In the genomic region with DNA sequence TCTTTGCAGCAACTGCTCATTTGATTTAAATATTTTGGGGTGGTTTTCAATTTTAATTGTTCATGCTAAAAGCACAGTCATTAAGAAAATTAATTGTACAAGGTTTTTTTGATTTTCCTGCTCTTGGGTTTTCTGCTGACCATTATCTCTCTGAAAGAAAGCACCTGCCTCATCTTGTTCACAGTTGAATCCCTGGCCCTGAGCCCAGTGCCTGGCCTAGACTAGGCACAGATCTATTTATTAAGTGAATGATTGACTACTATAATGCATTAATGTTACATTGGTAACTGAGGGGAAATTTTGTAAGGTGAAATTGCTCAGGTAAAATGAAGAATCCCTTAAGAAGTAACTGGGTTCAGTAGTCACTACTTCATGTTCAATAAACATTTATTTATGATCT, we compare ENCODE assay signal across 29 cellular contexts. TPM values are rescaled to one million over a fixed set of nuclear protein-coding genes. Genes with fewer than 3 reads are reported as not detected.
"Had no signal": no experiment of that assay in that cellular context is flagged by ENCODE, and none has a peak within 500 bp of the region (broad histone marks: within the 10 kb centered on the region; RNA-seq: fewer than 3 reads in every experiment).

No MANE protein-coding gene starts in this region.

- H3K9me3 ChIP-seq: gastroesophageal sphincter, mucosa of descending colon, transverse colon, upper lobe of right lung, uterus had no signal

- ATAC-seq: foreskin keratinocyte; gastroesophageal sphincter; heart left ventricle; mucosa of descending colon; naive thymus-derived CD4-positive, alpha-beta T cell; sciatic nerve; stimulated activated naive CD8-positive, alpha-beta T cell treated with anti-CD3 and anti-CD28 coated beads, Interleukin-15, amount 100 ng/mL, for 72 hours; upper lobe of right lung had no signal

- H3K4me1 ChIP-seq: esophagus muscularis mucosa, gastroesophageal sphincter, heart left ventricle, neural progenitor cell, transverse colon, upper lobe of right lung, uterus had no signal

- H3K9ac ChIP-seq: neural progenitor cell, parathyroid adenoma had no signal

- H3K4me2 ChIP-seq: hepatocyte, neural progenitor cell, smooth muscle cell had no signal

- H3K27me3 ChIP-seq: esophagus muscularis mucosa, foreskin keratinocyte, gastroesophageal sphincter, hepatocyte, neural progenitor cell, suprapubic skin, transverse colon, upper lobe of right lung, uterus had no signal

- H3K4me1 Mint-ChIP-seq: mesothelial cell of epicardium; nephron; neural progenitor cell; stimulated activated naive CD8-positive, alpha-beta T cell treated with anti-CD3 and anti-CD28 coated beads, Interleukin-15, amount 100 ng/mL, for 72 hours had no signal

- H2AFZ ChIP-seq: hepatocyte, neural progenitor cell, parathyroid adenoma had no signal

- H3K4me3 ChIP-seq: esophagus muscularis mucosa, gastroesophageal sphincter, heart left ventricle, hepatocyte, mucosa of descending colon, neural progenitor cell, smooth muscle cell, suprapubic skin, transverse colon, upper lobe of right lung, uterus had no signal

- H3K27me3 Mint-ChIP-seq: progenitor cell of endocrine pancreas; stimulated activated naive CD8-positive, alpha-beta T cell treated with anti-CD3 and anti-CD28 coated beads, Interleukin-15, amount 100 ng/mL, for 72 hours had no signal

- H3K36me3 Mint-ChIP-seq: neural progenitor cell had no signal

- H3K4me3 Mint-ChIP-seq: mesothelial cell of epicardium; naive thymus-derived CD4-positive, alpha-beta T cell; nephron; neural progenitor cell; stimulated activated naive CD8-positive, alpha-beta T cell treated with anti-CD3 and anti-CD28 coated beads, Interleukin-15, amount 100 ng/mL, for 72 hours had no signal

- FAIRE-seq: colon, endothelial cell of umbilical vein had no signal

- H3K27ac Mint-ChIP-seq: mesothelial cell of epicardium; naive thymus-derived CD4-positive, alpha-beta T cell; neural progenitor cell; progenitor cell of endocrine pancreas; stimulated activated naive CD8-positive, alpha-beta T cell treated with anti-CD3 and anti-CD28 coated beads, Interleukin-15, amount 100 ng/mL, for 72 hours had no signal

- H3K36me3 ChIP-seq: esophagus muscularis mucosa, gastroesophageal sphincter, heart left ventricle, neural progenitor cell, suprapubic skin, transverse colon, upper lobe of right lung, uterus had no signal

- H3K79me2 ChIP-seq: hepatocyte, parathyroid adenoma had no signal

- H3K27ac ChIP-seq: esophagus muscularis mucosa, foreskin keratinocyte, gastroesophageal sphincter, heart left ventricle, hepatocyte, neural progenitor cell, parathyroid adenoma, suprapubic skin, transverse colon, upper lobe of right lung, uterus had no signal

- DNase-seq: effector CD8-positive, alpha-beta T cell; foreskin keratinocyte; heart left ventricle; kidney glomerular epithelial cell; mesenchymal stem cell; mucosa of descending colon; naive thymus-derived CD4-positive, alpha-beta T cell; stimulated activated CD4-positive, alpha-beta T cell treated with anti-CD3 and anti-CD28 coated beads, Interleukin-12 subunit alpha, Interleukin-12 subunit beta, amount 100 ng/mL, for 4 hours; stimulated activated CD4-positive, alpha-beta T cell treated with anti-CD3 and anti-CD28 coated beads, Interleukin-1b, Interleukin-23, amount 100 ng/mL, for 48 hours; stimulated activated CD4-positive, alpha-beta T cell treated with anti-CD3 and anti-CD28 coated beads, Interleukin-4, amount 100 ng/mL, for 1 hour; stimulated activated CD8-positive, alpha-beta memory T cell treated with anti-CD3 and anti-CD28 coated beads, Interleukin-4, amount 100 ng/mL, for 48 hours; stimulated activated naive CD4-positive, alpha-beta T cell; stimulated activated naive CD8-positive, alpha-beta T cell treated with anti-CD3 and anti-CD28 coated beads, Interleukin-15, amount 100 ng/mL, for 72 hours; transverse colon; upper lobe of right lung; uterus had no signal

RNA-seq across cellular contexts. Expression of a gene that starts 22.0 kb away (rescaled TPM):
- total RNA-seq: endothelial cell of umbilical vein, hepatocyte, mesothelial cell of epicardium, progenitor cell of endocrine pancreas, sciatic nerve had no signal
- polyA plus RNA-seq: naive thymus-derived CD4-positive, alpha-beta T cell had no signal
